8 cellular contexts compared by ENCODE assay signal in genomic region chr15:77024273-77025065, GRCh38. TPM values are rescaled to one million over a fixed set of nuclear protein-coding genes. Genes with fewer than 3 reads are reported as not detected.
DNase-seq lines count a peak whose midpoint lies in the region; ATAC-seq and TF ChIP-seq lines count a peak whose summit lies in the region.

No MANE protein-coding gene starts in this region.

- H4K20me1 ChIP-seq in GM23338 (replicated peaks; ENCODE audit: insufficient read depth): no peaks in the 10 kb centered on the region

- intact Hi-C loops in natural killer cell (cut with micrococcal nuclease) (loop anchor here (5.0 kb wide), 4 partner anchors 37 to 518 kb away; no protein-coding TSS in a partner anchor), stomach (cut with DNase I; ENCODE audit: low total_unique reads) (no loop called here)

- 23 to 39% (median 29%) methylated on average over 14 to 17 of the region's 17 CpGs for WGBS in stomach, 5 donors

- H3K27ac Mint-ChIP-seq in GM23338 (no peak overlapping the region), natural killer cell (peak overlapping the region; percentile 96 to 99)
- peak overlapping the region; percentile 95 for H3K27ac Mint-ChIP-seq in activated T-cell treated with anti-CD3 and anti-CD28 coated beads, Interleukin-2, amount 50 U/mL, for 24 hours

- DNase-seq in Ammon's horn (ENCODE audit: low spot score): peak; percentile 63
- peak; percentile 82 for DNase-seq in GM23338 (ENCODE audit: low spot score)
- DNase-seq in NT2/D1 (ENCODE audit: low read depth, low spot score): peak; percentile 40
- peak; percentile 84 for DNase-seq in activated T-cell treated with anti-CD3 and anti-CD28 coated beads, Interleukin-2, amount 50 U/mL, for 24 hours
- DNase-seq in erythroblast (lab: John Stamatoyannopoulos, UW): peak; percentile 51 to 72
- peak; percentile 73 for DNase-seq in natural killer cell
- DNase-seq in stomach: peak; percentile 72
- no peak for DNase-seq in DMS153 treated with DMSO at 0.1 percent for 48 hours (lab: John Stamatoyannopoulos, UW; ENCODE audit: unreplicated experiment)

- no peak overlapping the region for H3K9ac ChIP-seq in NT2/D1 (ENCODE audit: insufficient read length, low read depth)

- H3K9me3 ChIP-seq in NT2/D1 (ENCODE audit: insufficient read depth, low read length) (no peaks in the 10 kb centered on the region), stomach (no peaks in the 10 kb centered on the region)

- H3K4me2 ChIP-seq in GM23338: peak overlapping the region; percentile 72

- H3K36me3 ChIP-seq in GM23338 (ENCODE audit: insufficient read depth): no peaks in the 10 kb centered on the region
- H3K36me3 ChIP-seq in NT2/D1 (ENCODE audit: insufficient read depth, insufficient read length, low read length): no peaks in the 10 kb centered on the region
- peaks cover 0 to 23% (median 0%) of the 10 kb centered on the region in 4 donors for H3K36me3 ChIP-seq in stomach

- no peaks in the 10 kb centered on the region for H3K79me2 ChIP-seq in GM23338 (replicated peaks; ENCODE audit: insufficient read depth)

- no peak overlapping the region for H3K27ac ChIP-seq in GM23338 (ENCODE audit: low read depth)
- H3K27ac ChIP-seq in stomach: no peak overlapping the region

- peaks cover 3% of the 10 kb centered on the region; the same call in 2 of the 3 replicates for H3K4me1 Mint-ChIP-seq in GM23338
- H3K4me1 Mint-ChIP-seq in activated T-cell treated with anti-CD3 and anti-CD28 coated beads, Interleukin-2, amount 50 U/mL, for 24 hours (ENCODE audit: low read depth): peaks cover 57% of the 10 kb centered on the region
- H3K4me1 Mint-ChIP-seq in natural killer cell: peaks cover 51 to 69% of the 10 kb centered on the region in 2 donors

- no peak for TF ChIP-seq POLR2A in erythroblast (IDR thresholded peaks at IDR 0.05; ENCODE audit: low read length)
- no peak for TF ChIP-seq POLR2A in stomach (IDR thresholded peaks at IDR 0.05)

- H3K27me3 ChIP-seq in GM23338 (ENCODE audit: insufficient read depth) (0 out of 2 replicates have a peak, but pooled peaks cover 4% of the 10 kb centered on the region), NT2/D1 (ENCODE audit: insufficient read depth, insufficient read length) (no peaks in the 10 kb centered on the region), stomach (peaks cover 0 to 22% (median 16%) of the 10 kb centered on the region in 3 donors)

- TF ChIP-seq EP300 in stomach (IDR thresholded peaks at IDR 0.05): no peak

- no peaks in the 10 kb centered on the region; the same call in 2 of the 3 replicates for H3K36me3 Mint-ChIP-seq in GM23338 (ENCODE audit: low read depth)
- peaks cover 92% of the 10 kb centered on the region for H3K36me3 Mint-ChIP-seq in activated T-cell treated with anti-CD3 and anti-CD28 coated beads, Interleukin-2, amount 50 U/mL, for 24 hours (ENCODE audit: low read depth)
- H3K36me3 Mint-ChIP-seq in natural killer cell: no peaks in the 10 kb centered on the region

- TF ChIP-seq CTCF in GM23338 (conservative IDR thresholded peaks at IDR 0.05; ENCODE audit: low read depth in 2 of 2): peak; percentile 90 to 99
- peak; percentile 97 for TF ChIP-seq CTCF in natural killer cell (IDR thresholded peaks at IDR 0.05)
- peak in 6 of 7 experiments; percentile 7 to 95 (median 90) for TF ChIP-seq CTCF in stomach (IDR thresholded peaks at IDR 0.05)

- H3K4me3 ChIP-seq in GM23338: peak overlapping the region; percentile 42; the same call in 1 of the 2 replicates
- no peak overlapping the region for H3K4me3 ChIP-seq in NT2/D1 (ENCODE audit: insufficient read length, low read depth)
- H3K4me3 ChIP-seq in stomach: no peak overlapping the region

- no peaks in the 10 kb centered on the region for H3F3A ChIP-seq in GM23338 (replicated peaks; ENCODE audit: low read depth)

- peaks cover 23% of the 10 kb centered on the region for H3K27me3 Mint-ChIP-seq in GM23338 (ENCODE audit: insufficient read depth, low read depth, poor library complexity)
- H3K27me3 Mint-ChIP-seq in activated T-cell treated with anti-CD3 and anti-CD28 coated beads, Interleukin-2, amount 50 U/mL, for 24 hours: no peaks in the 10 kb centered on the region
- no peaks in the 10 kb centered on the region for H3K27me3 Mint-ChIP-seq in natural killer cell (ENCODE audit: low read depth in 2 of 2)

- H3K4me1 ChIP-seq in GM23338 (ENCODE audit: insufficient read depth): no peaks in the 10 kb centered on the region; the same call in 1 of the 2 replicates
- H3K4me1 ChIP-seq in NT2/D1 (ENCODE audit: insufficient read depth, insufficient read length): peaks cover 13% of the 10 kb centered on the region
- peaks cover 7 to 44% (median 19%) of the 10 kb centered on the region in 4 donors for H3K4me1 ChIP-seq in stomach

- ATAC-seq in GM23338 (peak; percentile 63), natural killer cell (peak in 2 of 3 donors; percentile 37 to 62)

- H3K4me3 Mint-ChIP-seq in GM23338 (no peak overlapping the region), natural killer cell (peak overlapping the region; percentile 83)
- H3K4me3 Mint-ChIP-seq in activated T-cell treated with anti-CD3 and anti-CD28 coated beads, Interleukin-2, amount 50 U/mL, for 24 hours: no peak overlapping the region

- no peaks in the 10 kb centered on the region for H3K9me2 ChIP-seq in GM23338 (ENCODE audit: insufficient read depth)

- H3K9me3 Mint-ChIP-seq in GM23338 (no peaks in the 10 kb centered on the region; the same call in 2 of the 3 replicates), natural killer cell (no peaks in the 10 kb centered on the region)
- no peaks in the 10 kb centered on the region for H3K9me3 Mint-ChIP-seq in activated T-cell treated with anti-CD3 and anti-CD28 coated beads, Interleukin-2, amount 50 U/mL, for 24 hours

- H2AFZ ChIP-seq in GM23338: peak overlapping the region; percentile 97

TF ChIP-seq in GM23338, 12 proteins besides CTCF, POLR2A, EP300 and RAD21 (continues in another document):
- TF ChIP-seq STAT1 (IDR thresholded peaks at IDR 0.05; ENCODE audit: unreplicated experiment) (no peak), ZNF331 (CRISPR knock-in tag; IDR thresholded peaks at IDR 0.05; ENCODE audit: low read depth) (no peak), POLR2AphosphoS5 (IDR thresholded peaks at IDR 0.05; ENCODE audit: low read depth) (no peak)
- TF ChIP-seq, protein P1, sequence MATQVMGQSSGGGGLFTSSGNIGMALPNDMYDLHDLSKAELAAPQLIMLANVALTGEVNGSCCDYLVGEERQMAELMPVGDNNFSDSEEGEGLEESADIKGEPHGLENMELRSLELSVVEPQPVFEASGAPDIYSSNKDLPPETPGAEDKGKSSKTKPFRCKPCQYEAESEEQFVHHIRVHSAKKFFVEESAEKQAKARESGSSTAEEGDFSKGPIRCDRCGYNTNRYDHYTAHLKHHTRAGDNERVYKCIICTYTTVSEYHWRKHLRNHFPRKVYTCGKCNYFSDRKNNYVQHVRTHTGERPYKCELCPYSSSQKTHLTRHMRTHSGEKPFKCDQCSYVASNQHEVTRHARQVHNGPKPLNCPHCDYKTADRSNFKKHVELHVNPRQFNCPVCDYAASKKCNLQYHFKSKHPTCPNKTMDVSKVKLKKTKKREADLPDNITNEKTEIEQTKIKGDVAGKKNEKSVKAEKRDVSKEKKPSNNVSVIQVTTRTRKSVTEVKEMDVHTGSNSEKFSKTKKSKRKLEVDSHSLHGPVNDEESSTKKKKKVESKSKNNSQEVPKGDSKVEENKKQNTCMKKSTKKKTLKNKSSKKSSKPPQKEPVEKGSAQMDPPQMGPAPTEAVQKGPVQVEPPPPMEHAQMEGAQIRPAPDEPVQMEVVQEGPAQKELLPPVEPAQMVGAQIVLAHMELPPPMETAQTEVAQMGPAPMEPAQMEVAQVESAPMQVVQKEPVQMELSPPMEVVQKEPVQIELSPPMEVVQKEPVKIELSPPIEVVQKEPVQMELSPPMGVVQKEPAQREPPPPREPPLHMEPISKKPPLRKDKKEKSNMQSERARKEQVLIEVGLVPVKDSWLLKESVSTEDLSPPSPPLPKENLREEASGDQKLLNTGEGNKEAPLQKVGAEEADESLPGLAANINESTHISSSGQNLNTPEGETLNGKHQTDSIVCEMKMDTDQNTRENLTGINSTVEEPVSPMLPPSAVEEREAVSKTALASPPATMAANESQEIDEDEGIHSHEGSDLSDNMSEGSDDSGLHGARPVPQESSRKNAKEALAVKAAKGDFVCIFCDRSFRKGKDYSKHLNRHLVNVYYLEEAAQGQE (IDR thresholded peaks at IDR 0.05; ENCODE audit: unreplicated experiment): no peak

RNA-seq across cellular contexts. Expression of gene PSTPIP1, which starts 29.5 kb away (rescaled TPM):
- total RNA-seq in GM23338 (2014; rRNA removed; shearing (Covaris generic)): 0.19 and 0.80 TPM in 2 replicates
- 3.7 TPM in 2 replicates for polyA plus RNA-seq in GM23338 (2016; fragmentation: Nextera tagmentation; extraction: Ambion mirVana)
- 100 to 1,000 TPM; 218 to 316 (median 228) TPM for total RNA-seq in natural killer cell
- total RNA-seq in stomach: 10 to 100 TPM in 3 of 5 donors, 1 to 10 TPM in 1, under 1 TPM in 1; 0.29 to 75.4 (median 10.1) TPM
- 1 to 10 TPM; 3.1 to 6.6 (median 4.2) TPM for polyA plus RNA-seq in stomach

RNA-seq across cellular contexts. Expression of gene TSPAN3, which starts 46.4 kb away (rescaled TPM):
- total RNA-seq in GM23338 (2014; rRNA removed; shearing (Covaris generic)): 135 and 159 TPM in 2 replicates
- polyA plus RNA-seq in GM23338 (2016; fragmentation: Nextera tagmentation; extraction: Ambion mirVana) (72.2 and 72.5 TPM in 2 replicates), stomach (100 to 1,000 TPM in 1 of 3 donors, 10 to 100 TPM in 2; 48.7 to 100 (median 99.2) TPM)
- total RNA-seq in natural killer cell (10 to 100 TPM; 18.7 to 37.4 (median 29.9) TPM), stomach (100 to 1,000 TPM in 3 of 5 donors, 10 to 100 TPM in 2; 42.9 to 390 (median 143) TPM)
